In the genomic region with DNA sequence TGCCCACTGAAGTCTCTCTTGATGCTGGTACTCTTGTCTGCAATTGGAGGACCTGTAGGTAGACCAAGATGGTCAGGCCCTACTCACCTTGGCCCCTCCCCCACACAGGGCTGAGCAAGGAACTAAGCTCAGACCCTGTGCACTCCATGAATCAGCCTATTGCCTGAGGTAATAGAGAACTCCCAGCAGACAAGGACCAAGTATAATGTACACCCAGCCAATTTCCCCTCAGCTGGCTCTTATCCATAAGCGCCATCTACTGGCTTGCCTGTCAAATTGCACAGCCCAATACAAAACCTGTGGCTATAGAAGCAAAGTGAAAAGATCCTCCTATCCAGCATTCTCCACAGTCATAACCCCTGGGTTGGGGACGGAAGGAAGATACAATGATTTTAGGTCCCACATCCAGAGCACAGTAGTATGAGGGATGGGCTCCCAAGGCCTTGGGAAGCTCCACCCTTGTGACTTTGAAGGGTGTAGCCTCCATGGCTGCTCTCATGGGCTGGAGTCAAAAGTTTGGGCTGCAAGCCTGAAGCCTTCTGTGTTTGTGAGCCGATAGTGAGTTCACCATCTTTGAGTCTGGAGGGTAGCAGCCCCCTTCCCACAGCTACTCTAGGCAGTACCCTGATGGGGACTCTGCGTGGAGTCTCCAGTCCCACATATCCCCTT, we compare ENCODE assay signal across 8 cellular contexts. TPM values are rescaled to one million over a fixed set of nuclear protein-coding genes. Genes with fewer than 3 reads are reported as not detected.
DNase-seq lines count a peak whose midpoint lies in the region; ATAC-seq, FAIRE-seq and TF ChIP-seq lines count a peak whose summit lies in the region.

No MANE protein-coding gene starts in this region.

- no peak overlapping the region for H3K27ac Mint-ChIP-seq in Caco-2 (ENCODE audit: unreplicated experiment)
- no peak overlapping the region for H3K27ac Mint-ChIP-seq in natural killer cell

- no peaks in the 10 kb centered on the region for H3K36me3 Mint-ChIP-seq in Caco-2 (ENCODE audit: insufficient read depth, unreplicated experiment)
- no peaks in the 10 kb centered on the region for H3K36me3 Mint-ChIP-seq in natural killer cell

- H3K9me1 ChIP-seq in endothelial cell of umbilical vein (replicated peaks; ENCODE audit: control insufficient read depth, extremely low read depth, insufficient read depth, low read length) = no peaks in the 10 kb centered on the region

- BruUV-seq in Caco-2 (replicated peaks; lab: Mats Ljungman, UMichigan) (no TSS peak), endothelial cell of umbilical vein (replicated peaks; lab: Mats Ljungman, UMichigan) (no TSS peak)

- H3K27me3 Mint-ChIP-seq in Caco-2 (ENCODE audit: insufficient read depth, unreplicated experiment) = no peaks in the 10 kb centered on the region
- peaks cover 0 to 3% of the 10 kb centered on the region in 2 donors for H3K27me3 Mint-ChIP-seq in natural killer cell (ENCODE audit: low read depth in 2 of 2)

- H3K79me2 ChIP-seq in endothelial cell of umbilical vein (ENCODE audit: control insufficient read depth, insufficient read depth, low read length) = no peaks in the 10 kb centered on the region

- DNase-seq in Caco-2 (peak; percentile 69 to 76), NCI-H2196 (lab: John Stamatoyannopoulos, UW; ENCODE audit: unreplicated experiment) (peak; percentile 32), endothelial cell of umbilical vein (ENCODE audit: low read depth, low spot score) (peak; percentile 42), natural killer cell (no peak), occipital lobe (lab: John Stamatoyannopoulos, UW) (no peak)
- peak; percentile 30 for DNase-seq in activated CD4-positive, CD25-positive, alpha-beta regulatory T cell treated with anti-CD3 and anti-CD28 coated beads, Interleukin-2, amount 50 U/mL, for 72 hours

- H2AFZ ChIP-seq in endothelial cell of umbilical vein (ENCODE audit: low read depth, low read length) = no peak overlapping the region

- peaks cover 4% of the 10 kb centered on the region; the same call in 1 of the 2 replicates for H3K9me3 ChIP-seq in Caco-2
- no peaks in the 10 kb centered on the region for H3K9me3 ChIP-seq in endothelial cell of umbilical vein (replicated peaks; ENCODE audit: control insufficient read depth, insufficient read depth, low read length)

- H3K9ac ChIP-seq in endothelial cell of umbilical vein (replicated peaks; ENCODE audit: extremely low read depth, insufficient read depth, low read length) = no peak overlapping the region

- no peak overlapping the region for H3K4me3 Mint-ChIP-seq in Caco-2 (ENCODE audit: unreplicated experiment)
- H3K4me3 Mint-ChIP-seq in natural killer cell = no peak overlapping the region

- TF ChIP-seq CTCF in Caco-2 (IDR thresholded peaks at IDR 0.05; ENCODE audit: insufficient read depth in 1 of 2, low read depth in 1 of 2, low read length in 1 of 2, severe bottlenecking in 1 of 2, unreplicated experiment in 1 of 2) (peak; percentile 77 to 89), endothelial cell of umbilical vein (IDR thresholded peaks at IDR 0.05; ENCODE audit: extremely low read depth in 1 of 2, insufficient read depth in 1 of 2, low read depth in 1 of 2, low read length in 2 of 2) (peak; percentile 72 to 80), natural killer cell (IDR thresholded peaks at IDR 0.05) (peak; percentile 63)

- no peak for TF ChIP-seq POLR2A in endothelial cell of umbilical vein (IDR thresholded peaks at IDR 0.05; ENCODE audit: low read depth, low read length)

- H3K4me3 ChIP-seq in Caco-2 (ENCODE audit: low read depth, low read length) (no peak overlapping the region), endothelial cell of umbilical vein (replicated peaks in 1 of 3; ENCODE audit: insufficient read depth in 1 of 3, low read depth in 1 of 3, low read length in 3 of 3) (no peak overlapping the region)

- no peaks in the 10 kb centered on the region for H4K20me1 ChIP-seq in endothelial cell of umbilical vein (replicated peaks; ENCODE audit: control insufficient read depth, extremely low read depth, insufficient read depth, low read length)

- dilution Hi-C loops in endothelial cell of umbilical vein (cut with MboI; ENCODE audit: extremely low pct_ligation_motif_present, low sequenced_read_pairs) = no loop called here

- peak; percentile 63 for FAIRE-seq in endothelial cell of umbilical vein (lab: Jason Lieb, UNC)

- no peak overlapping the region for H3K27ac ChIP-seq in endothelial cell of umbilical vein (ENCODE audit: insufficient read depth, low read depth, low read length)

- H3K9me3 Mint-ChIP-seq in Caco-2 (ENCODE audit: unreplicated experiment) (peaks cover 8% of the 10 kb centered on the region), natural killer cell (no peaks in the 10 kb centered on the region)

- POLR2A ChIA-PET in Caco-2 (lab: Charles Lee) (no interaction called here), endothelial cell of umbilical vein (lab: Charles Lee) (no interaction called here)

- no peak overlapping the region for H3K4me2 ChIP-seq in endothelial cell of umbilical vein (ENCODE audit: insufficient read depth, low read length)

- ATAC-seq in GM19324 (IDR thresholded peaks at IDR 0.05; ENCODE audit: low FRiP score, unreplicated experiment) = peak; percentile 87
- peak; percentile 93 for ATAC-seq in HG03139 (IDR thresholded peaks at IDR 0.05; ENCODE audit: unreplicated experiment)
- peak; percentile 57 to 70 (median 60) for ATAC-seq in natural killer cell

- no peaks in the 10 kb centered on the region for H3K36me3 ChIP-seq in Caco-2 (ENCODE audit: control insufficient read depth, insufficient read depth, low read length)
- H3K36me3 ChIP-seq in endothelial cell of umbilical vein (ENCODE audit: control insufficient read depth in 2 of 2, extremely low read depth in 1 of 2, insufficient read depth in 2 of 2, low read length in 2 of 2) = no peaks in the 10 kb centered on the region

- H3K27me3 ChIP-seq in Caco-2 (replicated peaks; ENCODE audit: control insufficient read depth, insufficient read depth, low read length) = no peaks in the 10 kb centered on the region
- H3K27me3 ChIP-seq in endothelial cell of umbilical vein (ENCODE audit: control insufficient read depth in 2 of 2, insufficient read depth in 2 of 2, low read length in 2 of 2) = no peaks in the 10 kb centered on the region

- H3K4me1 ChIP-seq in Caco-2 (peaks cover 40% of the 10 kb centered on the region), endothelial cell of umbilical vein (ENCODE audit: control insufficient read depth, extremely low read depth, insufficient read depth, low read length) (no peaks in the 10 kb centered on the region)

- H3K4me1 Mint-ChIP-seq in Caco-2 (ENCODE audit: low read depth, unreplicated experiment) (peaks cover 24% of the 10 kb centered on the region), natural killer cell (no peaks in the 10 kb centered on the region)

- intact Hi-C loops in Caco-2 (cut with micrococcal nuclease; ENCODE audit: unreplicated experiment) (loop anchor here (1.0 to 5.0 kb wide), 7 partner anchors 26 to 220 kb away; no protein-coding TSS in a partner anchor), endothelial cell of umbilical vein (cut with micrococcal nuclease) (loop anchor here (1.0 to 2.0 kb wide), 2 partner anchors 134 to 220 kb away; no protein-coding TSS in a partner anchor), natural killer cell (cut with micrococcal nuclease) (no loop called here)

- CTCF ChIA-PET in Caco-2 (lab: Charles Lee) (interaction anchor here (0.8 to 1.3 kb wide), 5 partner anchors 113 to 270 kb away, joined by 3 to 8 read pairs (median 5); no protein-coding TSS in a partner anchor), endothelial cell of umbilical vein (lab: Charles Lee) (interaction anchor here (0.7 to 2.2 kb wide), 9 partner anchors 9 to 370 kb away, joined by 3 to 11 read pairs (median 4); no protein-coding TSS in a partner anchor)

TF ChIP-seq in endothelial cell of umbilical vein, 7 proteins besides CTCF, POLR2A, EP300 and RAD21:
- no peak for TF ChIP-seq JUN (IDR thresholded peaks at IDR 0.05; ENCODE audit: borderline replicate concordance, insufficient read depth, insufficient read length, low read depth)
- TF ChIP-seq GATA2 (IDR thresholded peaks at IDR 0.05; ENCODE audit: insufficient read depth, insufficient read length, low read depth, low read length) = no peak
- TF ChIP-seq MYC (IDR thresholded peaks at IDR 0.05; ENCODE audit: low read depth, low read length) = no peak
- TF ChIP-seq FOS (IDR thresholded peaks at IDR 0.05; ENCODE audit: borderline replicate concordance, insufficient read depth, low read length) = no peak
- TF ChIP-seq POLR2AphosphoS5 (IDR thresholded peaks at IDR 0.05; ENCODE audit: insufficient read depth, low read depth, low read length) = no peak
- TF ChIP-seq, protein P1, sequence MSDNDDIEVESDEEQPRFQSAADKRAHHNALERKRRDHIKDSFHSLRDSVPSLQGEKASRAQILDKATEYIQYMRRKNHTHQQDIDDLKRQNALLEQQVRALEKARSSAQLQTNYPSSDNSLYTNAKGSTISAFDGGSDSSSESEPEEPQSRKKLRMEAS (IDR thresholded peaks at IDR 0.05; ENCODE audit: insufficient read depth, insufficient read length) = no peak
- no peak for TF ChIP-seq EZH2 (IDR thresholded peaks at IDR 0.05; ENCODE audit: borderline replicate concordance, low read depth, low read length, severe bottlenecking)

RNA-seq across cellular contexts. Expression of gene GLYATL2, which starts 56.0 kb away (rescaled TPM):
- total RNA-seq in Caco-2 (2022) (not detected in 2 replicates), endothelial cell of umbilical vein (not detected in 2 replicates), natural killer cell (not detected), occipital lobe (1.2 TPM)
- not detected in 2 replicates for polyA plus RNA-seq in endothelial cell of umbilical vein
- polyA plus RNA-seq in endothelial cell of umbilical vein (2011; cell fraction: cytosol; rRNA removed) = not detected in 2 replicates
- not detected in 2 replicates for polyA plus RNA-seq in endothelial cell of umbilical vein (2011; cell fraction: nucleus; rRNA removed)
- polyA plus RNA-seq in endothelial cell of umbilical vein (2012) = not detected in 2 replicates
- not detected in 2 replicates for polyA minus RNA-seq in endothelial cell of umbilical vein
- not detected for polyA minus RNA-seq in endothelial cell of umbilical vein (2011; cell fraction: cytosol; rRNA and poly(A)+ RNA removed)
- polyA minus RNA-seq in endothelial cell of umbilical vein (2011; cell fraction: nucleus; rRNA and poly(A)+ RNA removed) = not detected in 2 replicates

RNA-seq across cellular contexts. Expression of gene GLYAT, which starts 56.7 kb away (rescaled TPM):
- total RNA-seq in Caco-2 (2022) = not detected in 2 replicates
- total RNA-seq in endothelial cell of umbilical vein = not detected in 2 replicates
- not detected in 2 replicates for polyA plus RNA-seq in endothelial cell of umbilical vein
- polyA plus RNA-seq in endothelial cell of umbilical vein (2011; cell fraction: cytosol; rRNA removed) = not detected in 2 replicates
- not detected in 2 replicates for polyA plus RNA-seq in endothelial cell of umbilical vein (2011; cell fraction: nucleus; rRNA removed)
- not detected in 2 replicates for polyA plus RNA-seq in endothelial cell of umbilical vein (2012)
- not detected in 2 replicates for polyA minus RNA-seq in endothelial cell of umbilical vein
- polyA minus RNA-seq in endothelial cell of umbilical vein (2011; cell fraction: cytosol; rRNA and poly(A)+ RNA removed) = not detected
- polyA minus RNA-seq in endothelial cell of umbilical vein (2011; cell fraction: nucleus; rRNA and poly(A)+ RNA removed) = not detected in 2 replicates
- total RNA-seq in natural killer cell = not detected
- 0.31 TPM for total RNA-seq in occipital lobe

Comparison
In these comparisons a context has a peak if more than half of its experiments do, and no peak if none do; other contexts are left out.
1. DNase-seq: peak in Caco-2 (2 of 2), NCI-H2196 (single experiment), activated CD4-positive, CD25-positive, alpha-beta regulatory T cell treated with anti-CD3 and anti-CD28 coated beads, Interleukin-2, amount 50 U/mL, for 72 hours (single experiment) and endothelial cell of umbilical vein (single experiment); none in natural killer cell (single experiment) and occipital lobe (single experiment).
2. Peak in every context shown above with its lines, with median percentiles within 50 percentile points of each other: CTCF ChIP-seq and ATAC-seq.